ENCODE assay signal across 19 cellular contexts in the genomic region with DNA sequence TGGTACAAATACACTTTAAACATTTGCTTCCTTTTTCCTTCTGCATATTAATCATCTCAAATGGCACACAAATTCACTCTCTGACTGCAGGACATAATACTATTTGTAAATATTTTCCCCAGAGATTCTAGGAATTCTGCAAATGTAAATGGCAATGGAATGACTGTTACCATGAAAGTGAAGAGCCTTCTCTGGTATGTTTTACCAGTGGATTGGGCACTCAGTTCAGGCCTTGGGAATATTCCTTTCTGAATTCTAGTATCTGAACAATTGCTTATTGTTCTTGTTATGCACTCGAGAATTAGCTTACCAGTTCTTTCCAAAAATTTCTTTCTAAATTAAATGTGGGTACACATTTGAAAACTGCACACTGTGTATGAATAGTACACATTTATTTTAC.
DNase-seq lines count a peak whose midpoint lies in the region; ATAC-seq and TF ChIP-seq lines count a peak whose summit lies in the region.
"Had no signal": no experiment of that assay in that cellular context is flagged by ENCODE, and none has a peak within 500 bp of the region (broad histone marks: within the 10 kb centered on the region; RNA-seq: fewer than 3 reads in every experiment).

No MANE protein-coding gene starts in this region.

- H3K4me1 ChIP-seq in SK-N-SH (ENCODE audit: control insufficient read depth in 1 of 2, insufficient read depth in 2 of 2, low read depth in 1 of 2, low read length in 1 of 2) = no peaks in the 10 kb centered on the region; a peak in 2 of 4 replicates
- H3K4me1 ChIP-seq: Peyer's patch had no signal

- in situ Hi-C loops in GM13977 (cut with MboI; ENCODE audit: low pct_unique_long_range_greater_than_20kb, low sequenced_read_pairs, unreplicated experiment) = no loop called here

- H3K79me2 ChIP-seq in SK-N-SH (ENCODE audit: insufficient read depth) = no peaks in the 10 kb centered on the region

- no peak for DNase-seq in SK-N-SH
- DNase-seq in dedifferentiated amniotic fluid mesenchymal stem cell (ENCODE audit: extremely low spot score) = peak; percentile 17
- DNase-seq in hepatic stellate cell (ENCODE audit: low spot score) = peak; percentile 14
- DNase-seq in activated gamma-delta T cell (lab: John Stamatoyannopoulos, UW) = no peak
- DNase-seq in GM13977 (ENCODE audit: low spot score) = no peak
- DNase-seq in LoVo (ENCODE audit: low spot score) = no peak
- DNase-seq: AML-193, DMS79 treated with DMSO at 0.1 percent for 48 hours, GF-D8, H7, Karpas-422, NCI-H1930, NCI-H2171 treated with DMSO at 0.1 percent for 48 hours, NCI-H82, Peyer's patch, SHP77 had no signal

- H3K36me3 ChIP-seq in SK-N-SH (replicated peaks in 1 of 2; ENCODE audit: control insufficient read depth in 1 of 2, insufficient read depth in 2 of 2, low read length in 1 of 2) = peaks cover 7 to 21% of the 10 kb centered on the region in 2 experiments

- 90% methylated on average over 1 of the region's 1 CpG for WGBS in SK-N-SH (ENCODE audit: low lambda C conversion rate)

- TF ChIP-seq CTCF in SK-N-SH (IDR thresholded peaks at IDR 0.05) (no peak), GM13977 (IDR thresholded peaks at IDR 0.05; ENCODE audit: extremely low read depth, insufficient read depth, missing control alignments) (no peak)

- no peaks in the 10 kb centered on the region for H3K9me3 ChIP-seq in SK-N-SH
- H3K9me3 ChIP-seq: Peyer's patch had no signal

- POLR2A ChIA-PET in SK-N-SH (lab: Yijun Ruan, JAX) = no interaction called here

- no peaks in the 10 kb centered on the region for H3F3A ChIP-seq in SK-N-SH (replicated peaks; ENCODE audit: insufficient read depth)

- no peak overlapping the region for H3K9ac ChIP-seq in SK-N-SH

- H3K9me2 ChIP-seq in SK-N-SH = no peaks in the 10 kb centered on the region; the same call in 1 of the 2 replicates

- TF ChIP-seq EP300 in SK-N-SH (IDR thresholded peaks at IDR 0.05; ENCODE audit: borderline replicate concordance in 1 of 2, low read depth in 1 of 2, low read length in 1 of 2) = no peak

- no peaks in the 10 kb centered on the region for H3K27me3 Mint-ChIP-seq in stimulated activated memory B cell treated with anti-CD40 and anti-IgM and Interleukin-4, amounts not matched to agents 10 μg/mL and 1 μg/mL and 100 μg/mL, for 72 hours

- no peak overlapping the region for H3K4me3 ChIP-seq in SK-N-SH (ENCODE audit: low read depth in 2 of 2, low read length in 1 of 2)
- H3K4me3 ChIP-seq: Peyer's patch had no signal

- H3K9me3 Mint-ChIP-seq in stimulated activated memory B cell treated with anti-CD40 and anti-IgM and Interleukin-4, amounts not matched to agents 10 μg/mL and 1 μg/mL and 100 μg/mL, for 72 hours = no peaks in the 10 kb centered on the region

- CTCF ChIA-PET in SK-N-SH (lab: Yijun Ruan, JAX) = interaction anchor here (0.5 to 0.8 kb wide), 2 partner anchors 98 to 379 kb away, joined by 3 to 4 read pairs; no protein-coding TSS in a partner anchor

- peak; percentile 50 for ATAC-seq in SK-N-SH treated with all-trans-retinoic acid at 6 μM for 48 hours
- no peak for ATAC-seq in stimulated activated memory B cell treated with anti-CD40 and anti-IgM and Interleukin-4, amounts not matched to agents 10 μg/mL and 1 μg/mL and 100 μg/mL, for 72 hours

- H2AFZ ChIP-seq in SK-N-SH (ENCODE audit: low read depth) = no peak overlapping the region

- no peaks in the 10 kb centered on the region for H3K4me1 Mint-ChIP-seq in stimulated activated memory B cell treated with anti-CD40 and anti-IgM and Interleukin-4, amounts not matched to agents 10 μg/mL and 1 μg/mL and 100 μg/mL, for 72 hours

- TF ChIP-seq RAD21 in SK-N-SH (IDR thresholded peaks at IDR 0.05; ENCODE audit: low read length) = no peak

- H3K27ac ChIP-seq in SK-N-SH (ENCODE audit: low read depth in 2 of 2, low read length in 1 of 2) = no peak overlapping the region
- H3K27ac ChIP-seq: 22Rv1 had no signal

- H3K4me3 Mint-ChIP-seq in stimulated activated memory B cell treated with anti-CD40 and anti-IgM and Interleukin-4, amounts not matched to agents 10 μg/mL and 1 μg/mL and 100 μg/mL, for 72 hours = no peak overlapping the region

- H3K27ac Mint-ChIP-seq in stimulated activated memory B cell treated with anti-CD40 and anti-IgM and Interleukin-4, amounts not matched to agents 10 μg/mL and 1 μg/mL and 100 μg/mL, for 72 hours = no peak overlapping the region

- H3K4me2 ChIP-seq in SK-N-SH = no peak overlapping the region

- H4K20me1 ChIP-seq in SK-N-SH (ENCODE audit: insufficient read depth) = no peaks in the 10 kb centered on the region

- no peaks in the 10 kb centered on the region for H3K27me3 ChIP-seq in SK-N-SH (ENCODE audit: insufficient read depth)
- H3K27me3 ChIP-seq: Peyer's patch had no signal

- H3K36me3 Mint-ChIP-seq in stimulated activated memory B cell treated with anti-CD40 and anti-IgM and Interleukin-4, amounts not matched to agents 10 μg/mL and 1 μg/mL and 100 μg/mL, for 72 hours = peaks cover 60% of the 10 kb centered on the region

TF ChIP-seq in SK-N-SH treated with all-trans-retinoic acid at 6 μM for 48 hours, 23 proteins besides CTCF, POLR2A, EP300 and RAD21 (continues in another document):
- TF ChIP-seq RARB (CRISPR knock-in tag; IDR thresholded peaks at IDR 0.05) = no peak
- TF ChIP-seq, protein P1, sequence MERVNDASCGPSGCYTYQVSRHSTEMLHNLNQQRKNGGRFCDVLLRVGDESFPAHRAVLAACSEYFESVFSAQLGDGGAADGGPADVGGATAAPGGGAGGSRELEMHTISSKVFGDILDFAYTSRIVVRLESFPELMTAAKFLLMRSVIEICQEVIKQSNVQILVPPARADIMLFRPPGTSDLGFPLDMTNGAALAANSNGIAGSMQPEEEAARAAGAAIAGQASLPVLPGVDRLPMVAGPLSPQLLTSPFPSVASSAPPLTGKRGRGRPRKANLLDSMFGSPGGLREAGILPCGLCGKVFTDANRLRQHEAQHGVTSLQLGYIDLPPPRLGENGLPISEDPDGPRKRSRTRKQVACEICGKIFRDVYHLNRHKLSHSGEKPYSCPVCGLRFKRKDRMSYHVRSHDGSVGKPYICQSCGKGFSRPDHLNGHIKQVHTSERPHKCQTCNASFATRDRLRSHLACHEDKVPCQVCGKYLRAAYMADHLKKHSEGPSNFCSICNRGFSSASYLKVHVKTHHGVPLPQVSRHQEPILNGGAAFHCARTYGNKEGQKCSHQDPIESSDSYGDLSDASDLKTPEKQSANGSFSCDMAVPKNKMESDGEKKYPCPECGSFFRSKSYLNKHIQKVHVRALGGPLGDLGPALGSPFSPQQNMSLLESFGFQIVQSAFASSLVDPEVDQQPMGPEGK (CRISPR knock-in tag; IDR thresholded peaks at IDR 0.05; ENCODE audit: borderline replicate concordance) = no peak
- no peak for TF ChIP-seq BACH2 (CRISPR knock-in tag; IDR thresholded peaks at IDR 0.05; ENCODE audit: borderline replicate concordance)
- no peak for TF ChIP-seq PPARA (CRISPR knock-in tag; IDR thresholded peaks at IDR 0.05; ENCODE audit: borderline replicate concordance)
- no peak for TF ChIP-seq ZFP3 (CRISPR knock-in tag; IDR thresholded peaks at IDR 0.05)
- TF ChIP-seq ESRRG (CRISPR knock-in tag; IDR thresholded peaks at IDR 0.05) = no peak
- TF ChIP-seq, protein P2, sequence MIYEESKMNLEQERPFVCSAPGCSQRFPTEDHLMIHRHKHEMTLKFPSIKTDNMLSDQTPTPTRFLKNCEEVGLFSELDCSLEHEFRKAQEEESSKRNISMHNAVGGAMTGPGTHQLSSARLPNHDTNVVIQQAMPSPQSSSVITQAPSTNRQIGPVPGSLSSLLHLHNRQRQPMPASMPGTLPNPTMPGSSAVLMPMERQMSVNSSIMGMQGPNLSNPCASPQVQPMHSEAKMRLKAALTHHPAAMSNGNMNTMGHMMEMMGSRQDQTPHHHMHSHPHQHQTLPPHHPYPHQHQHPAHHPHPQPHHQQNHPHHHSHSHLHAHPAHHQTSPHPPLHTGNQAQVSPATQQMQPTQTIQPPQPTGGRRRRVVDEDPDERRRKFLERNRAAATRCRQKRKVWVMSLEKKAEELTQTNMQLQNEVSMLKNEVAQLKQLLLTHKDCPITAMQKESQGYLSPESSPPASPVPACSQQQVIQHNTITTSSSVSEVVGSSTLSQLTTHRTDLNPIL (CRISPR knock-in tag; IDR thresholded peaks at IDR 0.05; ENCODE audit: low read depth) = no peak
- TF ChIP-seq ZC3H10 (CRISPR knock-in tag; IDR thresholded peaks at IDR 0.05) = no peak

TF ChIP-seq in SK-N-SH, 30 proteins besides CTCF, POLR2A, EP300 and RAD21 (continues in another document):
- TF ChIP-seq NFIC (IDR thresholded peaks at IDR 0.05; ENCODE audit: borderline replicate concordance) (no peak), FOXM1 (IDR thresholded peaks at IDR 0.05; ENCODE audit: low read depth) (no peak), TEAD4 (IDR thresholded peaks at IDR 0.05; ENCODE audit: borderline replicate concordance, insufficient read depth) (no peak), FOSL2 (IDR thresholded peaks at IDR 0.05; ENCODE audit: borderline replicate concordance, low read depth) (no peak), GATA2 (CRISPR knock-in tag; IDR thresholded peaks at IDR 0.05) (no peak), FOXJ3 (CRISPR knock-in tag; IDR thresholded peaks at IDR 0.05) (no peak), MXI1 (IDR thresholded peaks at IDR 0.05; ENCODE audit: low read depth, low read length) (no peak), GABPA (IDR thresholded peaks at IDR 0.05; ENCODE audit: low read depth) (no peak)
- TF ChIP-seq, protein P3, sequence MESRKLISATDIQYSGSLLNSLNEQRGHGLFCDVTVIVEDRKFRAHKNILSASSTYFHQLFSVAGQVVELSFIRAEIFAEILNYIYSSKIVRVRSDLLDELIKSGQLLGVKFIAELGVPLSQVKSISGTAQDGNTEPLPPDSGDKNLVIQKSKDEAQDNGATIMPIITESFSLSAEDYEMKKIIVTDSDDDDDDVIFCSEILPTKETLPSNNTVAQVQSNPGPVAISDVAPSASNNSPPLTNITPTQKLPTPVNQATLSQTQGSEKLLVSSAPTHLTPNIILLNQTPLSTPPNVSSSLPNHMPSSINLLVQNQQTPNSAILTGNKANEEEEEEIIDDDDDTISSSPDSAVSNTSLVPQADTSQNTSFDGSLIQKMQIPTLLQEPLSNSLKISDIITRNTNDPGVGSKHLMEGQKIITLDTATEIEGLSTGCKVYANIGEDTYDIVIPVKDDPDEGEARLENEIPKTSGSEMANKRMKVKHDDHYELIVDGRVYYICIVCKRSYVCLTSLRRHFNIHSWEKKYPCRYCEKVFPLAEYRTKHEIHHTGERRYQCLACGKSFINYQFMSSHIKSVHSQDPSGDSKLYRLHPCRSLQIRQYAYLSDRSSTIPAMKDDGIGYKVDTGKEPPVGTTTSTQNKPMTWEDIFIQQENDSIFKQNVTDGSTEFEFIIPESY (IDR thresholded peaks at IDR 0.05; ENCODE audit: borderline replicate concordance, low read depth) = no peak
- TF ChIP-seq, protein P4, sequence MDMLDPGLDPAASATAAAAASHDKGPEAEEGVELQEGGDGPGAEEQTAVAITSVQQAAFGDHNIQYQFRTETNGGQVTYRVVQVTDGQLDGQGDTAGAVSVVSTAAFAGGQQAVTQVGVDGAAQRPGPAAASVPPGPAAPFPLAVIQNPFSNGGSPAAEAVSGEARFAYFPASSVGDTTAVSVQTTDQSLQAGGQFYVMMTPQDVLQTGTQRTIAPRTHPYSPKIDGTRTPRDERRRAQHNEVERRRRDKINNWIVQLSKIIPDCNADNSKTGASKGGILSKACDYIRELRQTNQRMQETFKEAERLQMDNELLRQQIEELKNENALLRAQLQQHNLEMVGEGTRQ (IDR thresholded peaks at IDR 0.05; ENCODE audit: borderline replicate concordance, low read depth, low read length) = no peak

Comparison
In these comparisons a context has a peak if more than half of its experiments do, and no peak if none do; other contexts are left out.
1. DNase-seq: peak in dedifferentiated amniotic fluid mesenchymal stem cell (single experiment) and hepatic stellate cell (single experiment); none in SK-N-SH (single experiment), activated gamma-delta T cell (single experiment), GM13977 (single experiment) and LoVo (single experiment).